21 cellular contexts compared by ENCODE assay signal in the genomic region with DNA sequence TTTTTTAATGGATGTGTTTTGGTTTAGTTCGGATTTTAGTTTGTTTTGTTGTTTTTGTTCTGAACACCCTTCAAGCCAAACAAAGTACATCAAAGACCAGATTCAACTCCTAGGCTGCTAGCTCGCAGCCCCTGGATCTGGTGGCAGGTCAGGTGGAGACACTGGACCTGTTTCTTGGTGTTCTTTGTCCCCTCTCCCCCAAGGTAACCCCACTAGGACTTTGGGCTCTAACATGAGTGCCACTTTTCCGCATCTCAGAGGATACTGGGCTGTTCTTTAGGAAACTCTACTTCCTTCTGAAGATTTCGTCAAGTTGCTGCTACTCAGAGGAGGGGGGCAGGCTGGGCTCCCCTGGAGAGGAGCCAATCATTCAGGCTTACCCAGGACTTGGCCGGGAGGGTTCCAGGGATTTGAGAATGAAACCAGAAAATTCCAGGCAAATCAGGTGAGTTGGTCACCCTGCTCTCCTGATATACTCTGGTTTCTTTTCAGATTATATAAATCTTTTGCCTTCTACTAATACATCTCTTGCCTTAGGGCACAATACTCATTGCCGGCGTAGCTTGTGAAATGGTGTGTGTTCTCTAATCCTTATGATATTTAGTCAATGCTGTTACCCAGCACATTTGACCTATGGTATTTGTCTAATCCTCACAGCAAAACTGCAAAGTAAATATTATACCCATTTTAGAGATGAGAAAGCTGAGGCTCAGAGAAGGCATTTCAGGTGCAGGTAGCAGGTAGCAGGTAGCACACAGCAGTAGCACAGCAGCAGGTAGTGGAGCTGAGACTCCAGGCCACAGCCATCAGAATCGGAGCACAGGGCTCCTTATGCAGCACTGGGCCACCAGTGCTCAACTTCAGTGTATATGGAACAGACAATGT.
DNase-seq lines count a peak whose midpoint lies in the region; TF ChIP-seq lines count a peak whose summit lies in the region.
"Had no signal": no experiment of that assay in that cellular context is flagged by ENCODE, and none has a peak within 500 bp of the region (broad histone marks: within the 10 kb centered on the region; RNA-seq: fewer than 3 reads in every experiment).

No MANE protein-coding gene starts in this region.

- POLR2A ChIA-PET in HEK293 (lab: Yijun Ruan, JAX), result no interaction called here

- H3K27ac ChIP-seq in HEK293 (ENCODE audit: extremely low read depth, low read depth, low read length) (no peak overlapping the region), vagina (no peak overlapping the region), Peyer's patch (no peak overlapping the region)
- H3K27ac ChIP-seq: A549; BLaER1 treated with 17β-estradiol and CSF1 and Interleukin-3, amounts not matched to agents 10 nM and 100 nM had no signal

- TF ChIP-seq POLR2A in vagina (IDR thresholded peaks at IDR 0.05) (no peak), Peyer's patch (IDR thresholded peaks at IDR 0.05) (no peak)

- DNase-seq in M059J (ENCODE audit: low read depth), result peak; percentile 12
- peak; percentile 8 for DNase-seq in epithelial cell of esophagus (ENCODE audit: low read depth)
- no peak for DNase-seq in vagina (ENCODE audit: extremely low spot score in 2 of 2)
- no peak for DNase-seq in NCI-H2107 (lab: John Stamatoyannopoulos, UW)
- DNase-seq in Peyer's patch, result no peak
- DNase-seq: 8988T; ACHN; AML-193; BE2C; CD4-positive, alpha-beta T cell; CD8-positive, alpha-beta memory T cell; DMS 273 treated with DMSO at 0.1 percent for 48 hours; DMS79; EL; GDM1 had no signal

- H3K9me3 ChIP-seq in HEK293 (ENCODE audit: control insufficient read depth, insufficient read depth, low read depth, low read length) (no peaks in the 10 kb centered on the region), vagina (no peaks in the 10 kb centered on the region), Peyer's patch (no peaks in the 10 kb centered on the region)
- H3K9me3 ChIP-seq: A549; BE2C; BLaER1 treated with 17β-estradiol and CSF1 and Interleukin-3, amounts not matched to agents 10 nM and 100 nM; HAP-1 had no signal

- CTCF ChIA-PET in HEK293 (lab: Yijun Ruan, JAX), result no interaction called here

- H3K4me1 ChIP-seq in HEK293 (ENCODE audit: control insufficient read depth, insufficient read depth, low read length), result 0 out of 2 replicates have a peak, but pooled peaks cover 7% of the 10 kb centered on the region
- no peaks in the 10 kb centered on the region for H3K4me1 ChIP-seq in vagina
- no peaks in the 10 kb centered on the region for H3K4me1 ChIP-seq in Peyer's patch
- H3K4me1 ChIP-seq: A549; BE2C; BLaER1 treated with 17β-estradiol and CSF1 and Interleukin-3, amounts not matched to agents 10 nM and 100 nM; HAP-1 had no signal

- no peaks in the 10 kb centered on the region for H3K36me3 ChIP-seq in HEK293 (ENCODE audit: control insufficient read depth in 2 of 2, insufficient read depth in 1 of 2, low read length in 2 of 2)
- no peaks in the 10 kb centered on the region for H3K36me3 ChIP-seq in vagina
- no peaks in the 10 kb centered on the region for H3K36me3 ChIP-seq in Peyer's patch
- H3K36me3 ChIP-seq: BE2C; BLaER1 treated with 17β-estradiol and CSF1 and Interleukin-3, amounts not matched to agents 10 nM and 100 nM; HAP-1 had no signal

- H3K27me3 ChIP-seq in vagina (no peaks in the 10 kb centered on the region), Peyer's patch (no peaks in the 10 kb centered on the region)
- H3K27me3 ChIP-seq: BE2C; BLaER1 treated with 17β-estradiol and CSF1 and Interleukin-3, amounts not matched to agents 10 nM and 100 nM had no signal

- H3K4me3 ChIP-seq in HEK293 (ENCODE audit: low read depth, low read length) (no peak overlapping the region), epithelial cell of esophagus (ENCODE audit: low read length) (no peak overlapping the region), vagina (no peak overlapping the region), Peyer's patch (no peak overlapping the region)
- H3K4me3 ChIP-seq: A549; BLaER1 treated with 17β-estradiol and CSF1 and Interleukin-3, amounts not matched to agents 10 nM and 100 nM; GM12878; GM23338; HAP-1 had no signal

- no peak for TF ChIP-seq CTCF in HEK293 (tag by site-specific recombination; IDR thresholded peaks at IDR 0.05)
- TF ChIP-seq CTCF in epithelial cell of esophagus (IDR thresholded peaks at IDR 0.05; ENCODE audit: insufficient read depth, low read depth, low read length, missing control alignments), result no peak
- no peak for TF ChIP-seq CTCF in vagina (IDR thresholded peaks at IDR 0.05)
- TF ChIP-seq CTCF in Peyer's patch (IDR thresholded peaks at IDR 0.05), result no peak

- intact Hi-C loops in vagina (cut with DNase I), result no loop called here

TF ChIP-seq in HEK293, 187 proteins besides CTCF, POLR2A, EP300 and RAD21:
- TF ChIP-seq ZNF529 (tag by site-specific recombination; IDR thresholded peaks at IDR 0.05; ENCODE audit: insufficient replicate concordance), result peak; percentile 93
- no peak for TF ChIP-seq KLF1 (tag by site-specific recombination; IDR thresholded peaks at IDR 0.05)

Comparison
In these comparisons a context has a peak if more than half of its experiments do, and no peak if none do; other contexts are left out.
1. DNase-seq: peak in M059J (single experiment) and epithelial cell of esophagus (single experiment); none in vagina (0 of 2), NCI-H2107 (single experiment) and Peyer's patch (0 of 3).